In genomic region chr17:5631958-5632357, GRCh38 we compare ENCODE assay signal across 3 cellular contexts.
A peak's percentile ranks its signal among the peaks of the same experiment; 100 is the strongest.
TF ChIP-seq lines count a peak whose summit lies in the region.

No MANE protein-coding gene starts in this region.

TF ChIP-seq in SK-N-SH, 30 proteins besides CTCF, POLR2A, EP300 and RAD21:
- TF ChIP-seq, protein P1, sequence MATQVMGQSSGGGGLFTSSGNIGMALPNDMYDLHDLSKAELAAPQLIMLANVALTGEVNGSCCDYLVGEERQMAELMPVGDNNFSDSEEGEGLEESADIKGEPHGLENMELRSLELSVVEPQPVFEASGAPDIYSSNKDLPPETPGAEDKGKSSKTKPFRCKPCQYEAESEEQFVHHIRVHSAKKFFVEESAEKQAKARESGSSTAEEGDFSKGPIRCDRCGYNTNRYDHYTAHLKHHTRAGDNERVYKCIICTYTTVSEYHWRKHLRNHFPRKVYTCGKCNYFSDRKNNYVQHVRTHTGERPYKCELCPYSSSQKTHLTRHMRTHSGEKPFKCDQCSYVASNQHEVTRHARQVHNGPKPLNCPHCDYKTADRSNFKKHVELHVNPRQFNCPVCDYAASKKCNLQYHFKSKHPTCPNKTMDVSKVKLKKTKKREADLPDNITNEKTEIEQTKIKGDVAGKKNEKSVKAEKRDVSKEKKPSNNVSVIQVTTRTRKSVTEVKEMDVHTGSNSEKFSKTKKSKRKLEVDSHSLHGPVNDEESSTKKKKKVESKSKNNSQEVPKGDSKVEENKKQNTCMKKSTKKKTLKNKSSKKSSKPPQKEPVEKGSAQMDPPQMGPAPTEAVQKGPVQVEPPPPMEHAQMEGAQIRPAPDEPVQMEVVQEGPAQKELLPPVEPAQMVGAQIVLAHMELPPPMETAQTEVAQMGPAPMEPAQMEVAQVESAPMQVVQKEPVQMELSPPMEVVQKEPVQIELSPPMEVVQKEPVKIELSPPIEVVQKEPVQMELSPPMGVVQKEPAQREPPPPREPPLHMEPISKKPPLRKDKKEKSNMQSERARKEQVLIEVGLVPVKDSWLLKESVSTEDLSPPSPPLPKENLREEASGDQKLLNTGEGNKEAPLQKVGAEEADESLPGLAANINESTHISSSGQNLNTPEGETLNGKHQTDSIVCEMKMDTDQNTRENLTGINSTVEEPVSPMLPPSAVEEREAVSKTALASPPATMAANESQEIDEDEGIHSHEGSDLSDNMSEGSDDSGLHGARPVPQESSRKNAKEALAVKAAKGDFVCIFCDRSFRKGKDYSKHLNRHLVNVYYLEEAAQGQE (IDR thresholded peaks at IDR 0.05; ENCODE audit: low read depth, low read length): peak; percentile 90
- TF ChIP-seq GATA2 (CRISPR knock-in tag; IDR thresholded peaks at IDR 0.05): no peak

TF ChIP-seq in SK-N-SH treated with all-trans-retinoic acid at 6 μM for 48 hours, 23 proteins besides CTCF, POLR2A, EP300 and RAD21:
- no peak for TF ChIP-seq CREB5 (CRISPR knock-in tag; IDR thresholded peaks at IDR 0.05; ENCODE audit: low read depth)
- TF ChIP-seq RARB (CRISPR knock-in tag; IDR thresholded peaks at IDR 0.05): no peak
- TF ChIP-seq BACH2 (CRISPR knock-in tag; IDR thresholded peaks at IDR 0.05; ENCODE audit: borderline replicate concordance): no peak
- no peak for TF ChIP-seq ZNF565 (CRISPR knock-in tag; conservative IDR thresholded peaks at IDR 0.05; ENCODE audit: low read depth)
- no peak for TF ChIP-seq ISL1 (CRISPR knock-in tag; IDR thresholded peaks at IDR 0.05)
- no peak for TF ChIP-seq OSR1 (CRISPR knock-in tag; IDR thresholded peaks at IDR 0.05)
- TF ChIP-seq, protein P2, sequence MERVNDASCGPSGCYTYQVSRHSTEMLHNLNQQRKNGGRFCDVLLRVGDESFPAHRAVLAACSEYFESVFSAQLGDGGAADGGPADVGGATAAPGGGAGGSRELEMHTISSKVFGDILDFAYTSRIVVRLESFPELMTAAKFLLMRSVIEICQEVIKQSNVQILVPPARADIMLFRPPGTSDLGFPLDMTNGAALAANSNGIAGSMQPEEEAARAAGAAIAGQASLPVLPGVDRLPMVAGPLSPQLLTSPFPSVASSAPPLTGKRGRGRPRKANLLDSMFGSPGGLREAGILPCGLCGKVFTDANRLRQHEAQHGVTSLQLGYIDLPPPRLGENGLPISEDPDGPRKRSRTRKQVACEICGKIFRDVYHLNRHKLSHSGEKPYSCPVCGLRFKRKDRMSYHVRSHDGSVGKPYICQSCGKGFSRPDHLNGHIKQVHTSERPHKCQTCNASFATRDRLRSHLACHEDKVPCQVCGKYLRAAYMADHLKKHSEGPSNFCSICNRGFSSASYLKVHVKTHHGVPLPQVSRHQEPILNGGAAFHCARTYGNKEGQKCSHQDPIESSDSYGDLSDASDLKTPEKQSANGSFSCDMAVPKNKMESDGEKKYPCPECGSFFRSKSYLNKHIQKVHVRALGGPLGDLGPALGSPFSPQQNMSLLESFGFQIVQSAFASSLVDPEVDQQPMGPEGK (CRISPR knock-in tag; IDR thresholded peaks at IDR 0.05; ENCODE audit: borderline replicate concordance): no peak
- TF ChIP-seq ZNF8 (CRISPR knock-in tag; IDR thresholded peaks at IDR 0.05): no peak
TF ChIP-seq in SK-N-SH treated with all-trans-retinoic acid at 6 μM for 48 hours: peak in this region for 0.

TF ChIP-seq in GM12878, 131 proteins besides CTCF, POLR2A, EP300 and RAD21:
- TF ChIP-seq, protein P1 (IDR thresholded peaks at IDR 0.05; ENCODE audit: low read depth, low read length): peak; percentile 54; the same call in 1 of the 2 replicates
- no peak for TF ChIP-seq ATF7 (IDR thresholded peaks at IDR 0.05; ENCODE audit: low read depth)
- no peak for TF ChIP-seq MEF2B (IDR thresholded peaks at IDR 0.05; ENCODE audit: partially characterized antibody, poor library complexity, severe bottlenecking)
TF ChIP-seq in GM12878: peak in this region for 1.
